ENCODE assay signal across 28 cellular contexts in the genomic region with DNA sequence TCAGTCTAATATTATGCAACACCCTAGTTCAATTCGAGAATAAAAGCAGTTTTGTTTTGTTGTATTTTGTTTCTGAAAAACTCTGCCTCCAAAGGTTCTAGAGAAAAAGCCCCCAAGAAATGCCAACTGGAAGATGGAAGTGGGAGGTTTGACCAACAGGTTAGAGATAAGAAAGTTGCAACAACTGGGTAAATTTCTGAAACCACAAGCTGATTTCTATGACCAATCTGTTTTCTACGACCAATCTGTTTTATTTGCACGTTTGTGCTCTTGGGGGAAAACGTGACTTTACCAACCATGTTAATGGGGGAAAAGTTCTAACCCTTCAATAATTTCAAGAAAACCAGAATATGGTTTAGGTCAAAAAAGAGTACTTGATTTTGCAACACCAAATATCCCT.
"Had no signal": no experiment of that assay in that cellular context is flagged by ENCODE, and none has a peak within 500 bp of the region (broad histone marks: within the 10 kb centered on the region; RNA-seq: fewer than 3 reads in every experiment).

No MANE protein-coding gene starts in this region.

- H3K4me1 ChIP-seq: left ventricle myocardium inferior, neural progenitor cell, right atrium auricular region, right lobe of liver, testis, thyroid gland, transverse colon, upper lobe of left lung, vagina had no signal

- H3K9me3 Mint-ChIP-seq: mesothelial cell of epicardium; naive B cell; natural killer cell; nephron progenitor cell; neural progenitor cell; stimulated activated naive B cell treated with anti-CD40 and anti-IgM and Interleukin-4, amounts not matched to agents 10 μg/mL and 1 μg/mL and 100 μg/mL, for 72 hours had no signal

- H3K4me3 Mint-ChIP-seq: mesothelial cell of epicardium; naive B cell; natural killer cell; nephron progenitor cell; neural progenitor cell; stimulated activated naive B cell treated with anti-CD40 and anti-IgM and Interleukin-4, amounts not matched to agents 10 μg/mL and 1 μg/mL and 100 μg/mL, for 72 hours had no signal

- H3K36me3 ChIP-seq: left ventricle myocardium inferior, neural progenitor cell, neutrophil, ovary, right atrium auricular region, right lobe of liver, stomach, thyroid gland, transverse colon, upper lobe of left lung, vagina had no signal

- H2AFZ ChIP-seq: neural progenitor cell had no signal

- H3K9me3 ChIP-seq: left ventricle myocardium inferior, neutrophil, ovary, right atrium auricular region, right lobe of liver, stomach, testis, thyroid gland, transverse colon, upper lobe of left lung, vagina had no signal

- H3K4me1 Mint-ChIP-seq: natural killer cell, nephron progenitor cell, neural progenitor cell had no signal

- H3K4me3 ChIP-seq: left ventricle myocardium inferior, lung, neural progenitor cell, ovary, right atrium auricular region, right lobe of liver, skin epidermis, stomach, testis, thyroid gland, transverse colon, upper lobe of left lung, vagina had no signal

- H3K36me3 Mint-ChIP-seq: mesothelial cell of epicardium, naive B cell, natural killer cell, neural progenitor cell had no signal

- H3K4me2 ChIP-seq: neural progenitor cell had no signal

- H3K27ac ChIP-seq: left ventricle myocardium inferior, neural progenitor cell, neutrophil, ovary, right atrium auricular region, right lobe of liver, stomach, testis, thyroid gland, transverse colon, upper lobe of left lung, vagina had no signal

- DNase-seq: islet precursor cell; left ventricle myocardium inferior; mesendoderm; naive B cell; natural killer cell; nephron progenitor cell; occipital lobe; ovary; right lobe of liver; stimulated activated CD4-positive, alpha-beta T cell treated with anti-CD3 and anti-CD28 coated beads, Interleukin-12 subunit alpha, Interleukin-12 subunit beta, amount 100 ng/mL, for 4 hours; stimulated activated CD4-positive, alpha-beta T cell treated with anti-CD3 and anti-CD28 coated beads, Interleukin-15, amount 100 ng/mL, for 24 hours; stimulated activated CD4-positive, alpha-beta T cell treated with anti-CD3 and anti-CD28 coated beads, Interleukin-2, amount 100 ng/mL, for 24 hours; stimulated activated CD4-positive, alpha-beta T cell treated with anti-CD3 and anti-CD28 coated beads, Interleukin-4, amount 100 ng/mL, for 1 hour; stimulated activated naive B cell treated with anti-CD40 and anti-IgM and Interleukin-4, amounts not matched to agents 10 μg/mL and 1 μg/mL and 100 μg/mL, for 72 hours; stimulated activated naive CD8-positive, alpha-beta T cell treated with anti-CD3 and anti-CD28 coated beads, Interleukin-15, Interleukin-2, amounts not matched to agents 100 U/mL and 50 U/mL, for 24 hours; stomach; testis; thyroid gland; transverse colon; upper lobe of left lung had no signal

- H3K27ac Mint-ChIP-seq: mesothelial cell of epicardium; naive B cell; natural killer cell; nephron progenitor cell; neural progenitor cell; progenitor cell of endocrine pancreas; stimulated activated naive B cell treated with anti-CD40 and anti-IgM and Interleukin-4, amounts not matched to agents 10 μg/mL and 1 μg/mL and 100 μg/mL, for 72 hours had no signal

- H3K27me3 ChIP-seq: neural progenitor cell, neutrophil, ovary, right atrium auricular region, right lobe of liver, stomach, testis, thyroid gland, transverse colon, upper lobe of left lung, vagina had no signal

- H3K27me3 Mint-ChIP-seq: naive B cell; progenitor cell of endocrine pancreas; stimulated activated naive B cell treated with anti-CD40 and anti-IgM and Interleukin-4, amounts not matched to agents 10 μg/mL and 1 μg/mL and 100 μg/mL, for 72 hours had no signal
